In genomic region chr5:81187885-81188284, GRCh38 we compare ENCODE assay signal across 11 cellular contexts. TPM values are rescaled to one million over a fixed set of nuclear protein-coding genes. Genes with fewer than 3 reads are reported as not detected.
DNase-seq lines count a peak whose midpoint lies in the region; ATAC-seq and TF ChIP-seq lines count a peak whose summit lies in the region.
"Had no signal": no experiment of that assay in that cellular context is flagged by ENCODE, and none has a peak within 500 bp of the region (broad histone marks: within the 10 kb centered on the region; RNA-seq: fewer than 3 reads in every experiment).

No MANE protein-coding gene starts in this region.

- H3K79me1 ChIP-seq in H9 (ENCODE audit: insufficient read depth, low read depth, low read length, poor library complexity, severe bottlenecking), result no peaks in the 10 kb centered on the region

- H3K23ac ChIP-seq in H9 (ENCODE audit: insufficient read length, low read depth, low read length), result no peak overlapping the region

- no peak for TF ChIP-seq CTCF in GM20000 (IDR thresholded peaks at IDR 0.05; ENCODE audit: extremely low read depth, missing control alignments)
- no peak for TF ChIP-seq CTCF in neural crest cell (conservative IDR thresholded peaks at IDR 0.05)
- TF ChIP-seq CTCF in H9 (conservative IDR thresholded peaks at IDR 0.05), result no peak

- no CpG with 5 or more reads among the region's 6 CpGs for WGBS in H9 (ENCODE audit: extremely low coverage, insufficient read length, low lambda C conversion rate)

- ATAC-seq in HG03045 (IDR thresholded peaks at IDR 0.05; ENCODE audit: unreplicated experiment), result no peak

- H4K91ac ChIP-seq in H9 (ENCODE audit: insufficient read length, low read depth, low read length), result no peak overlapping the region

- H3K27ac Mint-ChIP-seq in neural crest cell (ENCODE audit: unreplicated experiment) (peak overlapping the region; percentile 64), H9 (no peak overlapping the region; a peak in 1 of 7 replicates)

- H2BK15ac ChIP-seq in H9 (ENCODE audit: low read depth, low read length), result no peak overlapping the region

- H3K27me3 Mint-ChIP-seq in neural crest cell (ENCODE audit: low read depth), result no peaks in the 10 kb centered on the region
- no peaks in the 10 kb centered on the region for H3K27me3 Mint-ChIP-seq in H9 (ENCODE audit: low read depth)

- no peak overlapping the region for H3K56ac ChIP-seq in H9 (ENCODE audit: insufficient read length, low read depth, low read length)

- H3K36me3 Mint-ChIP-seq in neural crest cell (ENCODE audit: low read depth) (no peaks in the 10 kb centered on the region), H9 (ENCODE audit: insufficient read depth in 1 of 3, low read depth in 3 of 3) (no peaks in the 10 kb centered on the region)

- no peak overlapping the region for H4K5ac ChIP-seq in H9 (ENCODE audit: insufficient read length, low read depth, low read length)

- H3K4ac ChIP-seq in H9 (ENCODE audit: low read depth, low read length), result no peak overlapping the region

- DNase-seq in NCI-H748 (lab: John Stamatoyannopoulos, UW; ENCODE audit: unreplicated experiment) (peak; percentile 46), NCI-H748 treated with DMSO at 0.1 percent for 48 hours (lab: John Stamatoyannopoulos, UW) (no peak), GM20000 (ENCODE audit: low spot score) (peak; percentile 27), SHP77 treated with DMSO at 0.1 percent for 48 hours (lab: John Stamatoyannopoulos, UW) (peak; percentile 54), neural crest cell (ENCODE audit: low read depth, low spot score) (no peak), EL (no peak), H9 (no peak)
- DNase-seq: activated CD8-positive, alpha-beta memory T cell treated with anti-CD3 and anti-CD28 coated beads, Interleukin-2, amount 50 U/mL, for 4 hours; cerebellar nuclear complex; stimulated activated CD4-positive, alpha-beta T cell treated with anti-CD3 and anti-CD28 coated beads, Interleukin-1b, Interleukin-23, amount 100 ng/mL, for 48 hours had no signal

- H3K4me1 Mint-ChIP-seq in neural crest cell, result peaks cover 59% of the 10 kb centered on the region
- H3K4me1 Mint-ChIP-seq in H9, result peaks cover 13 to 15% of the 10 kb centered on the region in 2 experiments; a peak in 3 of 4 replicates

- H2AK5ac ChIP-seq in H9 (ENCODE audit: insufficient read length, low read length), result no peak overlapping the region

- H3K27ac ChIP-seq in H9 (ENCODE audit: insufficient read length, low read depth, low read length), result no peak overlapping the region

- H3K23me2 ChIP-seq in H9 (ENCODE audit: insufficient read length, low read depth, low read length, poor library complexity, severe bottlenecking), result no peaks in the 10 kb centered on the region

- no peak overlapping the region for H3K9ac ChIP-seq in H9 (ENCODE audit: extremely low read depth, insufficient read length, low read length)

- H3K79me2 ChIP-seq in H9 (ENCODE audit: insufficient read depth, low read length), result no peaks in the 10 kb centered on the region

- H4K20me1 ChIP-seq in H9 (ENCODE audit: control insufficient read depth, insufficient read depth, insufficient read length), result no peaks in the 10 kb centered on the region

- no peak overlapping the region for H2BK12ac ChIP-seq in H9 (ENCODE audit: insufficient read length, low read depth, low read length)

- H3K4me1 ChIP-seq in H9 (ENCODE audit: insufficient read depth, low read length), result no peaks in the 10 kb centered on the region

- no peak overlapping the region for H2BK120ac ChIP-seq in H9 (ENCODE audit: low read depth, low read length, poor library complexity, severe bottlenecking)

- H3T11ph ChIP-seq in H9 (ENCODE audit: low read length), result no peak overlapping the region

- H4K8ac ChIP-seq in H9 (replicated peaks; ENCODE audit: insufficient read length, low read depth, low read length), result no peak overlapping the region

- H3K14ac ChIP-seq in H9 (ENCODE audit: insufficient read depth, low read length), result no peak overlapping the region

- no peak overlapping the region for H3K18ac ChIP-seq in H9 (ENCODE audit: insufficient read length, low read depth, low read length)

- H2AFZ ChIP-seq in H9 (ENCODE audit: low read length), result no peak overlapping the region

- H2BK5ac ChIP-seq in H9 (ENCODE audit: insufficient read length, low read length), result no peak overlapping the region

- no peak overlapping the region for H2BK20ac ChIP-seq in H9 (ENCODE audit: low read depth, low read length, poor library complexity, severe bottlenecking)

- no peak overlapping the region for H3K4me3 Mint-ChIP-seq in neural crest cell
- no peak overlapping the region for H3K4me3 Mint-ChIP-seq in H9

- H3K9me3 Mint-ChIP-seq in neural crest cell (no peaks in the 10 kb centered on the region), H9 (no peaks in the 10 kb centered on the region; a peak in 1 of 5 replicates)

- no peaks in the 10 kb centered on the region for H3K9me3 ChIP-seq in H9 (ENCODE audit: control insufficient read depth, low read depth, low read length)

- no peak overlapping the region for H3K4me2 ChIP-seq in H9 (ENCODE audit: insufficient read depth, insufficient read length, low read length)

- H3K27me3 ChIP-seq in H9 (ENCODE audit: insufficient read depth, low read length), result no peaks in the 10 kb centered on the region

RNA-seq across cellular contexts. Expression of gene CKMT2, which starts 45.2 kb away (rescaled TPM):
- total RNA-seq in neural crest cell, result 0.86 TPM in 1 of 2 replicates, not detected in the other
- 1.5 and 1.8 TPM in 2 replicates for total RNA-seq in H9 (2021)

Comparison
In these comparisons a context has a peak if more than half of its experiments do, and no peak if none do; other contexts are left out.
1. DNase-seq: peak in NCI-H748 (single experiment), GM20000 (single experiment) and SHP77 treated with DMSO at 0.1 percent for 48 hours (single experiment); none in NCI-H748 treated with DMSO at 0.1 percent for 48 hours (single experiment), neural crest cell (single experiment), EL (single experiment) and H9 (single experiment).